8 cellular contexts compared by ENCODE assay signal in the genomic region with DNA sequence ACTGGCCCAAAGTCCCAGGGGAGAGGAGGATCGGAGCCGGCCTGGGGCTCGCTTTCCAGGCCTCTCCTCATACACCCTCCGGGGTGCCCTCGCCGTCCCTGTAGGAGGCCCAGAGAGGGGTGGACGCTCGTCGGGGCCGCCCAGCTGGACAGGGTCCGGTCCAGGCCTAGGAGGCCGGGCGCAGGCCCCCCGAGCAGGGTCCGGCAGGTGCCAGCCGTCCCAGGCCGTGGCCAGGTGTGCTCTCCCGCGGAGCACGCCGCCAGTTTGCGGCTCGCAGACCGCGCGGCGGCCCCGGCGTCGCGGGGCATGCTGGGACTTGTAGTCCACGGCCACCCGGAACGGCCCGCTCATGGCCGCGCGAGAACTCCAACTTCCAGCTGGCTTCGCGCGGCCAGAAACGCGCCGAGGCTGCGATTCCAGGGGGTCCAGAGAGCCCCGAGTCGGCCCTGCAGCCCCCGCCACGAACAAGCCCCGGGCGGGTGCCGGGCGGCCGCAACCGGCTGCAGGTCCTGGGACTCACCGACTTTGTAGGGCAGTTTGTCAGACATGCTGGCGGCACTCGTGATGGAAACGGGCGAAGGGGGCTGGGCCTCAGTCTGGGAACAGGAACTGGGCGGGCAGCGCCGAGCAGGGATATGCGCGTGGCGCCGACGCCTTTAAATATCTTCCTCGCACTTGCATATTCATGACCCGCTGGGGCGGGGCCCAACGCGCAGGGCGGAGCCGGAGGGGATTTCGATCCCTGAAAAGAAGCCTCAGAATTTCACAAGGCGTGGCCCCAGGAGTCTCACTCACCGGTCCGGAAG. TPM values are rescaled to one million over a fixed set of nuclear protein-coding genes. Genes with fewer than 3 reads are reported as not detected.
A peak's percentile ranks its signal among the peaks of the same experiment; 100 is the strongest.
DNase-seq lines count a peak whose midpoint lies in the region; ATAC-seq and TF ChIP-seq lines count a peak whose summit lies in the region.

A gene (minus strand): TSS at position 633 of the 806 bp plus-strand sequence. CDS start 85 bp downstream, at position 548.

- H3K36me3 Mint-ChIP-seq in WTC11 (peaks cover 3% of the 10 kb centered on the region; the same call in 1 of the 2 replicates), immature natural killer cell (no peaks in the 10 kb centered on the region)

- no peaks in the 10 kb centered on the region for H3K9me3 ChIP-seq in spleen

- no peaks in the 10 kb centered on the region for H3K27me3 Mint-ChIP-seq in WTC11 (ENCODE audit: low read depth)
- H3K27me3 Mint-ChIP-seq in immature natural killer cell (ENCODE audit: low read depth in 3 of 3) = peaks cover 0 to 4% (median 0%) of the 10 kb centered on the region in 3 donors

- H3K4me3 Mint-ChIP-seq in WTC11 (no peak within 1 kb of the TSS; the same call in none of the 2 replicates), immature natural killer cell (peak within 1 kb of the TSS; percentile 92 to 97 (median 94))

- H3K27me3 ChIP-seq in spleen (replicated peaks in 1 of 7) = no peaks in the 10 kb centered on the region

- CTCF ChIA-PET in AG04449 (lab: Yijun Ruan, JAX) (interaction anchor here (0.7 to 10.3 kb wide), 7 partner anchors 8 to 209 kb away, joined by 3 to 94 read pairs (median 3); no protein-coding TSS in a partner anchor), WTC11 (lab: Charles Lee) (interaction anchor here (0.5 to 2.8 kb wide), 7 partner anchors 9 to 366 kb away, joined by 4 to 47 read pairs (median 5); a partner anchor contains a TSS)

- H3K4me3 ChIP-seq in AG04449 (ENCODE audit: low read depth, low read length) = peak within 1 kb of the TSS; percentile 78
- peak within 1 kb of the TSS; percentile 74 to 88 for H3K4me3 ChIP-seq in cardiac fibroblast (replicated peaks in 1 of 2; ENCODE audit: low read depth in 2 of 2, low read length in 2 of 2)
- peak within 1 kb of the TSS; percentile 84 to 98 (median 92) for H3K4me3 ChIP-seq in spleen

- H3K27ac ChIP-seq in spleen = peak within 1 kb of the TSS; percentile 93 to 97 (median 95)

- ATAC-seq in GM18907 (IDR thresholded peaks at IDR 0.05; ENCODE audit: unreplicated experiment) = peak; percentile 91
- ATAC-seq in HG03159 (IDR thresholded peaks at IDR 0.05; ENCODE audit: unreplicated experiment) = peak; percentile 87
- peak; percentile 88 for ATAC-seq in WTC11

- intact Hi-C loops in spleen (cut with DNase I; ENCODE audit: low total_unique reads) = no loop called here

- TF ChIP-seq CTCF in AG04449 (IDR thresholded peaks at IDR 0.05; ENCODE audit: insufficient read depth, low read length, missing control alignments) (no peak), WTC11 (IDR thresholded peaks at IDR 0.05) (no peak), cardiac fibroblast (IDR thresholded peaks at IDR 0.05; ENCODE audit: low read depth, low read length) (no peak), spleen (IDR thresholded peaks at IDR 0.05 in 8 of 11, conservative IDR thresholded peaks at IDR 0.05 in 3 of 11) (peak in 3 of 11 experiments; percentile 9 to 41 (median 26))

- WGBS in spleen, 5 donors = 0 to 1% (median 0%) methylated on average over 24 to 79 of the region's 79 CpGs

- H3K4me1 Mint-ChIP-seq in WTC11 (no peaks in the 10 kb centered on the region; the same call in 1 of the 2 replicates), immature natural killer cell (peaks cover 15 to 17% of the 10 kb centered on the region in 2 donors)

- POLR2A ChIA-PET in AG04449 (lab: Yijun Ruan, JAX) (interaction anchor here (0.7 to 1.0 kb wide), 3 partner anchors 10 to 84 kb away, joined by 3 to 5 read pairs (median 3); no protein-coding TSS in a partner anchor), WTC11 (lab: Charles Lee) (interaction anchor here (0.6 to 1.6 kb wide), 9 partner anchors 8 to 213 kb away, joined by 3 to 10 read pairs (median 3); a partner anchor contains a TSS)

- peak within 1 kb of the TSS; percentile 96 for H3K27ac Mint-ChIP-seq in WTC11
- peak within 1 kb of the TSS; percentile 77 to 94 (median 92) for H3K27ac Mint-ChIP-seq in immature natural killer cell

- H3K36me3 ChIP-seq in spleen = no peaks in the 10 kb centered on the region

- DNase-seq in AG04449 (ENCODE audit: low read depth, low spot score) (peak; percentile 60), NCI-H2227 treated with DMSO at 0.1 percent for 48 hours (lab: John Stamatoyannopoulos, UW) (peak; percentile 98), WTC11 (ENCODE audit: low spot score) (peak; percentile 99), cardiac fibroblast (ENCODE audit: low read depth in 2 of 2) (peak; percentile 97 to 98), immature natural killer cell (peak; percentile 87 to 88 (median 87)), spleen (peak; percentile 99)

- TF ChIP-seq POLR2A in spleen (IDR thresholded peaks at IDR 0.05) = peak in 1 of 3 donors; percentile 18

- H3K9me3 Mint-ChIP-seq in WTC11 (no peaks in the 10 kb centered on the region), immature natural killer cell (no peaks in the 10 kb centered on the region)

- H3K4me1 ChIP-seq in spleen = peaks cover 0 to 52% (median 26%) of the 10 kb centered on the region in 6 donors

TF ChIP-seq in WTC11, 78 proteins besides CTCF, POLR2A, EP300 and RAD21 (continues in another document):
- TF ChIP-seq, protein P1, sequence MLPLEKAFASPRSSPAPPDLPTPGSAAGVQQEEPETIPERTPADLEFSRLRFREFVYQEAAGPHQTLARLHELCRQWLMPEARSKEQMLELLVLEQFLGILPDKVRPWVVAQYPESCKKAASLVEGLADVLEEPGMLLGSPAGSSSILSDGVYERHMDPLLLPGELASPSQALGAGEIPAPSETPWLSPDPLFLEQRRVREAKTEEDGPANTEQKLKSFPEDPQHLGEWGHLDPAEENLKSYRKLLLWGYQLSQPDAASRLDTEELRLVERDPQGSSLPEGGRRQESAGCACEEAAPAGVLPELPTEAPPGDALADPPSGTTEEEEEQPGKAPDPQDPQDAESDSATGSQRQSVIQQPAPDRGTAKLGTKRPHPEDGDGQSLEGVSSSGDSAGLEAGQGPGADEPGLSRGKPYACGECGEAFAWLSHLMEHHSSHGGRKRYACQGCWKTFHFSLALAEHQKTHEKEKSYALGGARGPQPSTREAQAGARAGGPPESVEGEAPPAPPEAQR (CRISPR knock-in tag; IDR thresholded peaks at IDR 0.05) = no peak
- peak; percentile 35; the same call in 1 of the 2 replicates for TF ChIP-seq ETV6 (CRISPR knock-in tag; IDR thresholded peaks at IDR 0.05)
- TF ChIP-seq GTF2I (CRISPR knock-in tag; conservative IDR thresholded peaks at IDR 0.05) = no peak
- no peak; the same call in 1 of the 2 replicates for TF ChIP-seq NR3C1 (CRISPR knock-in tag; conservative IDR thresholded peaks at IDR 0.05; ENCODE audit: low read depth)
- TF ChIP-seq ZNF138 (CRISPR knock-in tag; conservative IDR thresholded peaks at IDR 0.05) = no peak
- TF ChIP-seq ATF1 (CRISPR knock-in tag; IDR thresholded peaks at IDR 0.05) = peak; percentile 76; the same call in 1 of the 2 replicates
- TF ChIP-seq NR2C2 (CRISPR knock-in tag; IDR thresholded peaks at IDR 0.05) = no peak
- TF ChIP-seq, protein P2, sequence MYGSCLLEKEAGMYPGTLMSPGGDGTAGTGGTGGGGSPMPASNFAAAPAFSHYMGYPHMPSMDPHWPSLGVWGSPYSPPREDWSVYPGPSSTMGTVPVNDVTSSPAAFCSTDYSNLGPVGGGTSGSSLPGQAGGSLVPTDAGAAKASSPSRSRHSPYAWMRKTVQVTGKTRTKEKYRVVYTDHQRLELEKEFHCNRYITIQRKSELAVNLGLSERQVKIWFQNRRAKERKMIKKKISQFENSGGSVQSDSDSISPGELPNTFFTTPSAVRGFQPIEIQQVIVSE (CRISPR knock-in tag; IDR thresholded peaks at IDR 0.05; ENCODE audit: borderline replicate concordance) = no peak
- TF ChIP-seq JAZF1 (CRISPR knock-in tag; IDR thresholded peaks at IDR 0.05) = no peak
- TF ChIP-seq NFYB (CRISPR knock-in tag; conservative IDR thresholded peaks at IDR 0.05; ENCODE audit: low read depth) = no peak
- TF ChIP-seq ZNF263 (CRISPR knock-in tag; IDR thresholded peaks at IDR 0.05; ENCODE audit: low read depth) = peak; percentile 46; the same call in 1 of the 2 replicates
- TF ChIP-seq, protein P3, sequence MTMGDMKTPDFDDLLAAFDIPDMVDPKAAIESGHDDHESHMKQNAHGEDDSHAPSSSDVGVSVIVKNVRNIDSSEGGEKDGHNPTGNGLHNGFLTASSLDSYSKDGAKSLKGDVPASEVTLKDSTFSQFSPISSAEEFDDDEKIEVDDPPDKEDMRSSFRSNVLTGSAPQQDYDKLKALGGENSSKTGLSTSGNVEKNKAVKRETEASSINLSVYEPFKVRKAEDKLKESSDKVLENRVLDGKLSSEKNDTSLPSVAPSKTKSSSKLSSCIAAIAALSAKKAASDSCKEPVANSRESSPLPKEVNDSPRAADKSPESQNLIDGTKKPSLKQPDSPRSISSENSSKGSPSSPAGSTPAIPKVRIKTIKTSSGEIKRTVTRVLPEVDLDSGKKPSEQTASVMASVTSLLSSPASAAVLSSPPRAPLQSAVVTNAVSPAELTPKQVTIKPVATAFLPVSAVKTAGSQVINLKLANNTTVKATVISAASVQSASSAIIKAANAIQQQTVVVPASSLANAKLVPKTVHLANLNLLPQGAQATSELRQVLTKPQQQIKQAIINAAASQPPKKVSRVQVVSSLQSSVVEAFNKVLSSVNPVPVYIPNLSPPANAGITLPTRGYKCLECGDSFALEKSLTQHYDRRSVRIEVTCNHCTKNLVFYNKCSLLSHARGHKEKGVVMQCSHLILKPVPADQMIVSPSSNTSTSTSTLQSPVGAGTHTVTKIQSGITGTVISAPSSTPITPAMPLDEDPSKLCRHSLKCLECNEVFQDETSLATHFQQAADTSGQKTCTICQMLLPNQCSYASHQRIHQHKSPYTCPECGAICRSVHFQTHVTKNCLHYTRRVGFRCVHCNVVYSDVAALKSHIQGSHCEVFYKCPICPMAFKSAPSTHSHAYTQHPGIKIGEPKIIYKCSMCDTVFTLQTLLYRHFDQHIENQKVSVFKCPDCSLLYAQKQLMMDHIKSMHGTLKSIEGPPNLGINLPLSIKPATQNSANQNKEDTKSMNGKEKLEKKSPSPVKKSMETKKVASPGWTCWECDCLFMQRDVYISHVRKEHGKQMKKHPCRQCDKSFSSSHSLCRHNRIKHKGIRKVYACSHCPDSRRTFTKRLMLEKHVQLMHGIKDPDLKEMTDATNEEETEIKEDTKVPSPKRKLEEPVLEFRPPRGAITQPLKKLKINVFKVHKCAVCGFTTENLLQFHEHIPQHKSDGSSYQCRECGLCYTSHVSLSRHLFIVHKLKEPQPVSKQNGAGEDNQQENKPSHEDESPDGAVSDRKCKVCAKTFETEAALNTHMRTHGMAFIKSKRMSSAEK (CRISPR knock-in tag; IDR thresholded peaks at IDR 0.05; ENCODE audit: borderline replicate concordance) = no peak
- TF ChIP-seq OVOL2 (CRISPR knock-in tag; IDR thresholded peaks at IDR 0.05; ENCODE audit: borderline replicate concordance) = no peak
- TF ChIP-seq ZNF423 (CRISPR knock-in tag; IDR thresholded peaks at IDR 0.05) = peak; percentile 48; the same call in 1 of the 2 replicates
- TF ChIP-seq JUN (CRISPR knock-in tag; IDR thresholded peaks at IDR 0.05) = peak; percentile 77; the same call in 1 of the 2 replicates
- no peak for TF ChIP-seq PRRX2 (CRISPR knock-in tag; IDR thresholded peaks at IDR 0.05)

RNA-seq across cellular contexts. Expression of the gene that starts here (rescaled TPM):
- total RNA-seq in WTC11 (2021) (401 to 415 TPM (median 411 TPM) in 3 replicates), spleen (10 to 100 TPM; 35.0 to 56.0 (median 46.3) TPM)
- polyA plus RNA-seq in immature natural killer cell (10 to 100 TPM; 18.4 to 19.3 (median 18.5) TPM), spleen (10 to 100 TPM; 45.9 to 67.1 (median 55.2) TPM)

Comparison
In these comparisons a context has a peak if more than half of its experiments do, and no peak if none do; other contexts are left out.
1. Peak in every context shown above with its lines: DNase-seq, ATAC-seq, H3K4me3 ChIP-seq and H3K27ac ChIP-seq.